In genomic region chr15:94584833-94585244, GRCh38 we compare ENCODE assay signal across 8 cellular contexts.
DNase-seq lines count a peak whose midpoint lies in the region; ATAC-seq and TF ChIP-seq lines count a peak whose summit lies in the region.

No MANE protein-coding gene starts in this region.

- H3K27ac ChIP-seq in heart right ventricle, result peak overlapping the region in 1 of 10 donors; percentile 8

- intact Hi-C loops in heart right ventricle (cut with DNase I), result loop anchor here in 1 of 10 donors (5.0 kb wide), 1 partner anchor 112 kb away; no protein-coding TSS in a partner anchor
- intact Hi-C loops in left ventricle myocardium superior (cut with micrococcal nuclease), result no loop called here
- intact Hi-C loops in activated CD4-positive, alpha-beta T cell treated with anti-CD3 and anti-CD28 coated beads, Interleukin-2, amount 10 ng/mL, durations not matched to agents 24 days and 14 days (cut with micrococcal nuclease), result loop anchor here (1.0 to 10.0 kb wide), 7 partner anchors 25 to 860 kb away; partner anchors contain the start of gene MCTP2

- H3K27me3 Mint-ChIP-seq in activated CD4-positive, alpha-beta T cell treated with anti-CD3 and anti-CD28 coated beads, Interleukin-2, amount 10 ng/mL, durations not matched to agents 24 days and 14 days, result peaks cover 79% of the 10 kb centered on the region
- peaks cover 18 to 40% (median 28%) of the 10 kb centered on the region in 3 donors for H3K27me3 Mint-ChIP-seq in immature natural killer cell (ENCODE audit: low read depth in 3 of 3)

- H3K36me3 ChIP-seq in heart right ventricle, result no peaks in the 10 kb centered on the region

- H3K9me3 Mint-ChIP-seq in activated CD4-positive, alpha-beta T cell treated with anti-CD3 and anti-CD28 coated beads, Interleukin-2, amount 10 ng/mL, durations not matched to agents 24 days and 14 days, result peaks cover 8% of the 10 kb centered on the region
- H3K9me3 Mint-ChIP-seq in immature natural killer cell, result no peaks in the 10 kb centered on the region

- 30 to 55% methylated on average over 11 of the region's 11 CpGs for WGBS in heart right ventricle, 2 donors

- H3K27me3 ChIP-seq in heart right ventricle, result peaks cover 0 to 72% (median 0%) of the 10 kb centered on the region in 7 donors

- ATAC-seq in heart right ventricle (peak in 5 of 8 donors; percentile 27 to 67 (median 42)), left ventricle myocardium superior (no peak), HG03159 (IDR thresholded peaks at IDR 0.05; ENCODE audit: unreplicated experiment) (peak; percentile 78)

- H3K9me3 ChIP-seq in heart right ventricle, result no peaks in the 10 kb centered on the region

- peaks cover 2% of the 10 kb centered on the region for H3K36me3 Mint-ChIP-seq in activated CD4-positive, alpha-beta T cell treated with anti-CD3 and anti-CD28 coated beads, Interleukin-2, amount 10 ng/mL, durations not matched to agents 24 days and 14 days (ENCODE audit: low read depth)
- no peaks in the 10 kb centered on the region for H3K36me3 Mint-ChIP-seq in immature natural killer cell

- peak overlapping the region; percentile 86 for H3K27ac Mint-ChIP-seq in activated CD4-positive, alpha-beta T cell treated with anti-CD3 and anti-CD28 coated beads, Interleukin-2, amount 10 ng/mL, durations not matched to agents 24 days and 14 days
- peak overlapping the region in 2 of 6 donors; percentile 10 for H3K27ac Mint-ChIP-seq in immature natural killer cell

- H3K4me1 Mint-ChIP-seq in activated CD4-positive, alpha-beta T cell treated with anti-CD3 and anti-CD28 coated beads, Interleukin-2, amount 10 ng/mL, durations not matched to agents 24 days and 14 days, result peaks cover 46% of the 10 kb centered on the region
- peaks cover 33 to 44% of the 10 kb centered on the region in 2 donors for H3K4me1 Mint-ChIP-seq in immature natural killer cell

- no peak overlapping the region for H3K4me3 ChIP-seq in heart right ventricle

- no peak for TF ChIP-seq CTCF in heart right ventricle (IDR thresholded peaks at IDR 0.05)

- peak in 1 of 2 donors; percentile 8 for DNase-seq in heart right ventricle
- DNase-seq in left ventricle myocardium superior, result no peak
- peak; percentile 93 for DNase-seq in activated CD4-positive, alpha-beta T cell treated with anti-CD3 and anti-CD28 coated beads, Interleukin-2, amount 10 ng/mL, durations not matched to agents 24 days and 14 days
- peak; percentile 36 to 49 (median 48) for DNase-seq in immature natural killer cell
- DNase-seq in iPS-NIHi7 (ENCODE audit: extremely low spot score), result no peak
- no peak for DNase-seq in NCI-H2171 treated with DMSO at 0.1 percent for 48 hours (lab: John Stamatoyannopoulos, UW)
- no peak for DNase-seq in ureter (ENCODE audit: low spot score)

- H3K4me3 Mint-ChIP-seq in activated CD4-positive, alpha-beta T cell treated with anti-CD3 and anti-CD28 coated beads, Interleukin-2, amount 10 ng/mL, durations not matched to agents 24 days and 14 days, result peak overlapping the region; percentile 84
- peak overlapping the region; percentile 43 to 88 (median 68) for H3K4me3 Mint-ChIP-seq in immature natural killer cell

- H3K4me1 ChIP-seq in heart right ventricle, result peaks cover 0 to 17% (median 3%) of the 10 kb centered on the region in 9 donors

Comparison
In these comparisons a context has a peak if more than half of its experiments do, and no peak if none do; other contexts are left out.
1. DNase-seq: peak in activated CD4-positive, alpha-beta T cell treated with anti-CD3 and anti-CD28 coated beads, Interleukin-2, amount 10 ng/mL, durations not matched to agents 24 days and 14 days (single experiment) and immature natural killer cell (3 of 3); none in left ventricle myocardium superior (single experiment), iPS-NIHi7 (single experiment), NCI-H2171 treated with DMSO at 0.1 percent for 48 hours (single experiment) and ureter (single experiment).